In the genomic region with DNA sequence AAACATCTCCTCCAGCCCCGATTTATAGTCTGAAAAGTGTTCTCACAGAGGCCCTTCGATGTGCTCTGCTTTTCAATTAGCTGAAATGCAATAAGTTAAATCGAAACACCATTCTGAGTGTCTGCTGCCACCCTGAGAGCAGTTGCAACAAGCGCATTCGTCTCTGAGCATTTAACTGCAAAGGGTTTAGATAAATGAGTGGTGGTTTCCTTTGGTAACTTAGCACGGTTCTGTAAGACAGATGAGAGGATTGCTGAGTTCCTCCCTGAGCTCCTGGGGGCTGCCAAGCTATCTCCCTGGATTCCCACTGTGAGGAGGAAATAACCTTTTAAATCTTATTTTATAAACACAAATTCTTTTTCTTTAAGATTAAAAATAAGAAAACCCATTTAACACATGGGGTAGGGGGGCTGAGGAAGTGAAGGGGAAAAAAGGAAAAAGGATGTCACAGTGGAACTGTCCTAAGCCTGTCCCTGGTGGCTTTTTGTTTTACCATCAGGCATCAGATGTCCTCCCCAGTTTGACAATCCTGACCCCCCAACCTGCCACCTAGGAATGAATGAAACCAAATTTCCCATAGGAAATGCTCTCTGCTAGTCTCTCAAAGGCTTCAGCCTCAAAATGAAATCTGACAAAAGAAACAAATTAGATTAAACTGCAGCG, we compare ENCODE assay signal across 8 cellular contexts. TPM values are rescaled to one million over a fixed set of nuclear protein-coding genes. Genes with fewer than 3 reads are reported as not detected.
DNase-seq lines count a peak whose midpoint lies in the region; ATAC-seq, FAIRE-seq and TF ChIP-seq lines count a peak whose summit lies in the region.

No MANE protein-coding gene starts in this region.

- TF ChIP-seq POLR2A in GM12878 (IDR thresholded peaks at IDR 0.05; ENCODE audit: low read depth, low read length) (no peak), sigmoid colon (IDR thresholded peaks at IDR 0.05) (no peak)

- BruUV-seq in Panc1 (replicated peaks; lab: Mats Ljungman, UMichigan) (no TSS peak), GM12878 (replicated peaks; lab: Mats Ljungman, UMichigan) (no TSS peak)

- H3K9ac ChIP-seq in GM12878 (ENCODE audit: control insufficient read depth, insufficient read depth, low read length), result no peak overlapping the region

- TF ChIP-seq EP300 in GM12878 (IDR thresholded peaks at IDR 0.05; ENCODE audit: borderline replicate concordance in 1 of 2, control insufficient read depth in 1 of 2, low read depth in 2 of 2, low read length in 2 of 2) (no peak), sigmoid colon (IDR thresholded peaks at IDR 0.05) (peak in 1 of 4 donors; percentile 17)

- peak; percentile 85 for TF ChIP-seq CTCF in AG09319 (IDR thresholded peaks at IDR 0.05; ENCODE audit: low read depth, low read length)
- peak; percentile 80 for TF ChIP-seq CTCF in Panc1 (IDR thresholded peaks at IDR 0.05)
- TF ChIP-seq CTCF in GM12878 (IDR thresholded peaks at IDR 0.05 in 2 of 3, conservative IDR thresholded peaks at IDR 0.05 in 1 of 3; ENCODE audit: control insufficient read depth in 2 of 3, extremely low read depth in 1 of 3, insufficient read depth in 1 of 3, low read depth in 3 of 3, low read length in 3 of 3), result peak; percentile 49 to 84 (median 67); a peak in 5 of 6 replicates
- peak; percentile 21 to 53 (median 42) for TF ChIP-seq CTCF in sigmoid colon (IDR thresholded peaks at IDR 0.05)

- H3K4me2 ChIP-seq in GM12878 (ENCODE audit: control insufficient read depth, insufficient read depth), result no peak overlapping the region

- no peaks in the 10 kb centered on the region for H3K79me2 ChIP-seq in GM12878 (ENCODE audit: control insufficient read depth, insufficient read depth, low read length)

- FAIRE-seq in GM12878 (lab: Jason Lieb, UNC), result peak; percentile 44

- peak; percentile 48 for ATAC-seq in GM18517 (IDR thresholded peaks at IDR 0.05; ENCODE audit: unreplicated experiment)
- ATAC-seq in Panc1, result peak; percentile 84
- ATAC-seq in GM12878, result peak; percentile 84
- no peak for ATAC-seq in HG03139 (IDR thresholded peaks at IDR 0.05; ENCODE audit: unreplicated experiment)

- H3K36me3 ChIP-seq in Panc1 (ENCODE audit: control insufficient read depth, insufficient read depth, low read length) (no peaks in the 10 kb centered on the region), GM12878 (ENCODE audit: control insufficient read depth in 2 of 2, insufficient read depth in 2 of 2, low read length in 1 of 2) (no peaks in the 10 kb centered on the region), iPS DF 6.9 (ENCODE audit: control insufficient read depth, insufficient read depth, low read length) (no peaks in the 10 kb centered on the region), sigmoid colon (no peaks in the 10 kb centered on the region)

- H3K4me1 ChIP-seq in Panc1 (ENCODE audit: control insufficient read depth, insufficient read depth, low read length) (peaks cover 4% of the 10 kb centered on the region; the same call in 1 of the 2 replicates), GM12878 (ENCODE audit: control insufficient read depth, insufficient read depth, low read length) (no peaks in the 10 kb centered on the region), iPS DF 6.9 (ENCODE audit: control insufficient read depth, insufficient read depth, low read length) (no peaks in the 10 kb centered on the region; the same call in 1 of the 2 replicates), sigmoid colon (peaks cover 0 to 11% (median 8%) of the 10 kb centered on the region in 4 donors)

- peak; percentile 98 for TF ChIP-seq RAD21 in GM12878 (IDR thresholded peaks at IDR 0.05; ENCODE audit: insufficient read depth, low read depth, low read length)

- 16% methylated on average over 7 of the region's 7 CpGs for WGBS in GM12878 (ENCODE audit: insufficient coverage, insufficient replicate concordance, low lambda C conversion rate, missing lambda C conversion rate)
- WGBS in iPS DF 6.9 (ENCODE audit: insufficient coverage, insufficient read length), result no CpG with 5 or more reads among the region's 7 CpGs
- 18 to 22% methylated on average over 7 of the region's 7 CpGs for WGBS in sigmoid colon, 2 donors

- POLR2A ChIA-PET in Panc1 (lab: Charles Lee), result no interaction called here
- POLR2A ChIA-PET in GM12878 (lab: Charles Lee), result interaction anchor here (0.7 to 1.0 kb wide), 3 partner anchors 30 to 674 kb away, joined by 3 to 6 read pairs (median 3); no protein-coding TSS in a partner anchor

- DNase-seq in AG09319 (ENCODE audit: extremely low read depth, low read depth) (peak; percentile 65), Kasumi-1 (lab: John Stamatoyannopoulos, UW) (peak; percentile 36 to 41), Panc1 (ENCODE audit: low read depth, low spot score) (no peak), GM12878 (ENCODE audit: low read depth, low spot score) (peak; percentile 30), iPS DF 6.9 (ENCODE audit: low read depth, low spot score) (peak; percentile 31), sigmoid colon (no peak)

- no peak overlapping the region for H2AFZ ChIP-seq in GM12878 (ENCODE audit: control insufficient read depth, low read depth, low read length)

- no peaks in the 10 kb centered on the region for H3K9me3 ChIP-seq in Panc1 (ENCODE audit: control insufficient read depth, insufficient read depth, low read depth, low read length)
- no peaks in the 10 kb centered on the region for H3K9me3 ChIP-seq in GM12878 (replicated peaks; ENCODE audit: control insufficient read depth, insufficient read depth, low read length)
- H3K9me3 ChIP-seq in iPS DF 6.9 (ENCODE audit: control insufficient read depth, insufficient read depth, low read length), result no peaks in the 10 kb centered on the region
- no peaks in the 10 kb centered on the region for H3K9me3 ChIP-seq in sigmoid colon

- no peaks in the 10 kb centered on the region for H4K20me1 ChIP-seq in GM12878 (ENCODE audit: control insufficient read depth, insufficient read depth)

- RAD21 ChIA-PET in GM12878 (lab: Charles Lee; ENCODE audit: unreplicated experiment), result interaction anchor here (0.6 to 3.8 kb wide), 17 partner anchors 61 to 785 kb away, joined by 3 to 34 read pairs (median 3); a partner anchor contains a TSS

- SMC1A ChIA-PET in GM12878 (lab: Charles Lee; ENCODE audit: uncharacterized antibody, unreplicated experiment), result interaction anchor here (0.7 to 3.3 kb wide), 35 partner anchors 12 to 766 kb away, joined by 3 to 24 read pairs (median 3); no protein-coding TSS in a partner anchor

- H3K4me3 ChIP-seq in Panc1 (ENCODE audit: low read depth in 2 of 2, low read length in 2 of 2), result no peak overlapping the region
- H3K4me3 ChIP-seq in GM12878, result no peak overlapping the region
- H3K4me3 ChIP-seq in iPS DF 6.9 (ENCODE audit: low read length), result no peak overlapping the region
- peak overlapping the region in 3 of 4 donors; percentile 12 to 34 (median 25) for H3K4me3 ChIP-seq in sigmoid colon

- in situ Hi-C loops in Panc1 (cut with HindIII; ENCODE audit: low pct_unique_long_range_greater_than_20kb, low sequenced_read_pairs) (no loop called here), GM12878 (cut with MboI) (loop anchor here (5.0 kb wide), 4 partner anchors 331 to 781 kb away; no protein-coding TSS in a partner anchor)

- H3K27ac ChIP-seq in Panc1 (ENCODE audit: low read length) (no peak overlapping the region), GM12878 (ENCODE audit: control insufficient read depth, insufficient read depth) (no peak overlapping the region), iPS DF 6.9 (ENCODE audit: low read length) (no peak overlapping the region), sigmoid colon (peak overlapping the region in 3 of 4 donors; percentile 20 to 69 (median 52))

- CTCF ChIA-PET in Panc1 (lab: Charles Lee) (interaction anchor here (0.6 to 0.8 kb wide), 2 partner anchors 491 to 673 kb away, joined by 3 to 4 read pairs; no protein-coding TSS in a partner anchor), GM12878 (lab: Yijun Ruan, JAX) (interaction anchor here (0.7 to 3.6 kb wide), 29 partner anchors 14 to 916 kb away, joined by 3 to 44 read pairs (median 4); no protein-coding TSS in a partner anchor)

- H3K27me3 ChIP-seq in Panc1 (ENCODE audit: control insufficient read depth, insufficient read depth, low read length) (no peaks in the 10 kb centered on the region), GM12878 (replicated peaks in 1 of 2; ENCODE audit: control insufficient read depth in 2 of 2, insufficient read depth in 2 of 2, low read length in 1 of 2) (no peaks in the 10 kb centered on the region), iPS DF 6.9 (ENCODE audit: control insufficient read depth, insufficient read depth, low read length) (no peaks in the 10 kb centered on the region), sigmoid colon (no peaks in the 10 kb centered on the region)

- intact Hi-C loops in Panc1 (cut with micrococcal nuclease; ENCODE audit: unreplicated experiment), result no loop called here
- intact Hi-C loops in GM12878 (cut with micrococcal nuclease; ENCODE audit: unreplicated experiment), result loop anchor here (1.0 to 10.0 kb wide), 6 partner anchors 237 to 1079 kb away; no protein-coding TSS in a partner anchor
- intact Hi-C loops in sigmoid colon (cut with DNase I), result loop anchor here (1.0 to 2.0 kb wide), 2 partner anchors 307 to 673 kb away; no protein-coding TSS in a partner anchor

TF ChIP-seq in GM12878, 131 proteins besides CTCF, POLR2A, EP300 and RAD21 (continues in another document):
- TF ChIP-seq NR2C2 (IDR thresholded peaks at IDR 0.05; ENCODE audit: borderline replicate concordance, control insufficient read depth, insufficient read length, low read depth), result no peak
- peak; percentile 16; the same call in 1 of the 2 replicates for TF ChIP-seq RUNX3 (IDR thresholded peaks at IDR 0.05; ENCODE audit: low read length)
- TF ChIP-seq SUZ12 (IDR thresholded peaks at IDR 0.05; ENCODE audit: unreplicated experiment), result no peak

RNA-seq across cellular contexts. Expression of a gene that starts 56.4 kb away (rescaled TPM):
- 31.1 TPM for total RNA-seq in Panc1 (2021; ENCODE audit: unreplicated experiment)
- polyA plus RNA-seq in Panc1 (2012; ENCODE audit: insufficient read length), result 16.3 TPM
- 160 and 164 TPM in 2 replicates for total RNA-seq in GM12878 (2013; cell fraction: nucleolus; rRNA removed)
- total RNA-seq in GM12878 (2014; rRNA removed), result 40.4 and 40.8 TPM in 2 replicates
- total RNA-seq in GM12878 (2014; rRNA removed; fragmentation: Illumina TruSeq; extraction: Trizol), result 35.7 and 36.0 TPM in 2 replicates
- total RNA-seq in GM12878 (2021), result 66.8 and 69.7 TPM in 2 replicates
- 13.7 TPM for polyA plus RNA-seq in GM12878 (2011; ENCODE audit: low read depth)
- polyA plus RNA-seq in GM12878 (2011; rRNA removed), result 58.1 and 76.9 TPM in 2 replicates
- polyA plus RNA-seq in GM12878 (2011; cell fraction: cytosol; rRNA removed), result 46.3 and 65.0 TPM in 2 replicates
- 37.1 and 53.4 TPM in 2 replicates for polyA plus RNA-seq in GM12878 (2011; cell fraction: nucleus; rRNA removed)
- polyA plus RNA-seq in GM12878 (2012), result 22.2 and 23.7 TPM in 2 replicates
- 63.5 and 76.6 TPM in 2 replicates for polyA plus RNA-seq in GM12878 (2014; fragmentation: Illumina TruSeq; extraction: Trizol)
- polyA plus RNA-seq in GM12878 (2014; fragmentation: Nextera tagmentation; extraction: Ambion mirVana), result 10 to 100 TPM; 13.4 to 22.2 TPM
- polyA plus RNA-seq in GM12878 (2014; rRNA removed), result 33.2 and 35.5 TPM in 2 replicates
- 10 to 100 TPM; 38.6 to 44.2 TPM for polyA plus RNA-seq in GM12878 (2016; fragmentation: Nextera tagmentation; extraction: Ambion mirVana)
- 131 and 175 TPM in 2 replicates for polyA minus RNA-seq in GM12878 (2011; rRNA and poly(A)+ RNA removed)
- polyA minus RNA-seq in GM12878 (2011; cell fraction: cytosol; rRNA and poly(A)+ RNA removed), result 35.4 and 42.6 TPM in 2 replicates
- polyA minus RNA-seq in GM12878 (2011; cell fraction: nucleus; rRNA and poly(A)+ RNA removed), result 56.5 and 67.9 TPM in 2 replicates
- total RNA-seq in sigmoid colon, result 10 to 100 TPM; 31.3 to 52.0 (median 47.0) TPM
- 10 to 100 TPM in 1 of 3 donors, 1 to 10 TPM in 2; 7.2 to 11.7 (median 9.5) TPM for polyA plus RNA-seq in sigmoid colon

Comparison
In these comparisons a context has a peak if more than half of its experiments do, and no peak if none do; other contexts are left out.
1. DNase-seq: peak in AG09319 (single experiment), Kasumi-1 (2 of 2), GM12878 (single experiment) and iPS DF 6.9 (single experiment); none in Panc1 (single experiment) and sigmoid colon (single experiment).
2. H3K27ac ChIP-seq: peak in sigmoid colon (3 of 4); none in Panc1 (single experiment), GM12878 (single experiment) and iPS DF 6.9 (single experiment).
3. H3K4me3 ChIP-seq: peak in sigmoid colon (3 of 4); none in Panc1 (0 of 2), GM12878 (single experiment) and iPS DF 6.9 (single experiment).
4. Peak in every context shown above with its lines, with median percentiles within 50 percentile points of each other: CTCF ChIP-seq.